In the genomic region with DNA sequence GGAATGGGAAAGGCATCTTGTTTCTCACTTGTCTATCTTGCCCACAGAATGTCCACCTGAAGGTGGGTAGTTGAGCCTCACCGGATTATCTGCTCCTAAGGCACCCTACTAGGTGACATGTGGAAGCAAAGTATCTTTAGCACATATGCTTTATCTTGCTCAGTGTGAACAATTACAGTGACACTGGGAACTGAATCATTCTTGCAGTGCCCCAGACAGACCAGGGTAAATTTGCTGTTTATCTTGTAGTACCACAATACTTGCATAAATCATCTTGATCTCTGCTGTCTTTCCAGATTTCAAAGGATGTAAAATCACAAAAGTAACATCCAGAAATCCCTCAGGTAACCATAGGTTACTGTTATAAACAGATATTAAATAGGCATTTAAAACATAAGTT, we compare ENCODE assay signal across 28 cellular contexts.
"Had no signal": no experiment of that assay in that cellular context is flagged by ENCODE, and none has a peak within 500 bp of the region (broad histone marks: within the 10 kb centered on the region; RNA-seq: fewer than 3 reads in every experiment).

No MANE protein-coding gene starts in this region.

- H3K9me3 ChIP-seq: adrenal gland, SJSA1 had no signal

- H3K36me3 ChIP-seq: adrenal gland, SJSA1 had no signal

- H3K27ac ChIP-seq: adrenal gland, SJSA1 had no signal

- FAIRE-seq: bronchial epithelial cell had no signal

- H3K4me3 ChIP-seq: adrenal gland, SJSA1 had no signal

- H3K4me1 ChIP-seq: adrenal gland had no signal

- ATAC-seq: activated CD8-positive, alpha-beta T cell treated with anti-CD3 and anti-CD28 coated beads, Interleukin-2, amount 10 ng/mL, durations not matched to agents 7 days and 5 days; Panc1; SK-N-SH treated with all-trans-retinoic acid at 6 μM for 48 hours; WTC11 had no signal

- DNase-seq: activated CD4-positive, alpha-beta T cell treated with anti-CD3 and anti-CD28 coated beads for 48 hours; activated CD4-positive, alpha-beta T cell treated with anti-CD3 and anti-CD28 coated beads, Interleukin-2, amount 50 U/mL, for 4 hours; activated CD4-positive, CD25-positive, alpha-beta regulatory T cell treated with anti-CD3 and anti-CD28 coated beads, Interleukin-2, amount 50 U/mL, for 72 hours; activated CD8-positive, alpha-beta memory T cell treated with anti-CD3 and anti-CD28 coated beads, Interleukin-2, amount 50 U/mL, for 48 hours; activated CD8-positive, alpha-beta T cell treated with anti-CD3 and anti-CD28 coated beads, Interleukin-2, amount 10 ng/mL, durations not matched to agents 7 days and 5 days; activated naive CD4-positive, alpha-beta T cell treated with anti-CD3 and anti-CD28 coated beads, Interleukin-2, amount 50 U/mL, for 16 hours; activated naive CD8-positive, alpha-beta T cell treated with anti-CD3 and anti-CD28 coated beads, Interleukin-2, amount 10 ng/mL, durations not matched to agents 7 days and 5 days; activated T-cell treated with anti-CD3 and anti-CD28 coated beads, Interleukin-2, amount 50 U/mL, for 1 hour; adrenal gland; anterior cingulate cortex; KG1; NCI-H1092; NCI-H1417 treated with DMSO at 0.1 percent for 48 hours; NCI-H1694; NCI-H2029; NCI-H2107; NCI-H345; NCI-H510A; NCI-H526 treated with DMSO at 0.1 percent for 48 hours; NCI-H82; RPMI8226; SHP77; SW 1271 had no signal

- H3K27me3 ChIP-seq: adrenal gland, SJSA1 had no signal
